Comparison of ENCODE assay signal across 21 cellular contexts in the genomic region with DNA sequence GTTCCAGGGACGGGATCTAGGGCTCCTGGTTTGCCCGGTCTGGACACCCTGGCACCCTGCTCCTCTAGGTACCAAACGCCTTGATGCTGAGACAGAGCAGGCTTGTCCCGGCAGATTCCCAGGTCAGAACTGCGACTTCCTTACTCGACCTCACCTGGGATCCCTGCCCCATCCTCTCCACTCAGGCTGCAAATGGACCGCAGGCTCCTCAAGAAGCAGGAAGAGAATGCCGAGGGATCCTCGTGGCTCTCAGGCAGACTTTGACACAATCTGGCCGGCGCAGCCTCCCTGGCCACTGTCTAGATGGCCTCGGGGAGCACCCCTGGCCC. TPM values are rescaled to one million over a fixed set of nuclear protein-coding genes. Genes with fewer than 3 reads are reported as not detected.
DNase-seq lines count a peak whose midpoint lies in the region; FAIRE-seq and TF ChIP-seq lines count a peak whose summit lies in the region.
"Had no signal": no experiment of that assay in that cellular context is flagged by ENCODE, and none has a peak within 500 bp of the region (broad histone marks: within the 10 kb centered on the region; RNA-seq: fewer than 3 reads in every experiment).

No MANE protein-coding gene starts in this region.

- no peak overlapping the region for H3K27ac Mint-ChIP-seq in astrocyte (ENCODE audit: unreplicated experiment)
- H3K27ac Mint-ChIP-seq: dendritic cell treated with granulocyte-macrophage colony-stimulating factor and Interleukin-4, amounts not matched to agents 40 ng/mL and 50 ng/mL, for 4 days; progenitor cell of endocrine pancreas had no signal

- no peak overlapping the region for H3K4me3 ChIP-seq in astrocyte (ENCODE audit: insufficient read depth, low read depth, low read length)
- H3K4me3 ChIP-seq in neuronal stem cell (ENCODE audit: low read length in 2 of 2), result no peak overlapping the region

- peaks cover 7% of the 10 kb centered on the region for H3K4me1 Mint-ChIP-seq in astrocyte (ENCODE audit: low read depth, unreplicated experiment)

- H3K27me3 Mint-ChIP-seq in astrocyte (ENCODE audit: low read depth, unreplicated experiment), result peaks cover 64% of the 10 kb centered on the region

- H3K27me3 ChIP-seq in astrocyte (ENCODE audit: insufficient read depth, low read length), result peaks cover 41% of the 10 kb centered on the region
- peaks cover 18 to 66% (median 48%) of the 10 kb centered on the region in 3 experiments for H3K27me3 ChIP-seq in neuronal stem cell (ENCODE audit: control insufficient read depth in 3 of 3, insufficient read depth in 3 of 3, low read depth in 1 of 3, low read length in 3 of 3)

- no peaks in the 10 kb centered on the region for H3K36me3 ChIP-seq in astrocyte (ENCODE audit: insufficient read depth, low read length)
- H3K36me3 ChIP-seq in neuronal stem cell (replicated peaks in 1 of 2; ENCODE audit: control insufficient read depth in 2 of 2, insufficient read depth in 2 of 2, low read length in 2 of 2), result no peaks in the 10 kb centered on the region
- H3K36me3 ChIP-seq: transverse colon had no signal

- H4K91ac ChIP-seq in neuronal stem cell (ENCODE audit: low read depth, low read length, poor library complexity), result no peak overlapping the region

- H2AFZ ChIP-seq in astrocyte (ENCODE audit: low read depth, low read length) (no peak overlapping the region), neuronal stem cell (ENCODE audit: low read length) (peak overlapping the region; percentile 42)

- peak overlapping the region; percentile 63 for H3K18ac ChIP-seq in neuronal stem cell (ENCODE audit: low read length)

- peak overlapping the region; percentile 20 for H2AK5ac ChIP-seq in neuronal stem cell (ENCODE audit: low read depth, low read length)

- H3K27ac ChIP-seq in astrocyte (ENCODE audit: low read depth, low read length) (no peak overlapping the region), neuronal stem cell (replicated peaks; ENCODE audit: low read length) (no peak overlapping the region)
- H3K27ac ChIP-seq: transverse colon had no signal

- FAIRE-seq in astrocyte (lab: Jason Lieb, UNC), result no peak
- FAIRE-seq: H54 had no signal

- no peak overlapping the region for H4K8ac ChIP-seq in neuronal stem cell (ENCODE audit: low read depth, low read length)

- no peaks in the 10 kb centered on the region for H3K79me1 ChIP-seq in neuronal stem cell (ENCODE audit: low read depth, low read length)

- H3K4ac ChIP-seq in neuronal stem cell (ENCODE audit: low read length), result no peak overlapping the region

- H3K4me3 Mint-ChIP-seq in astrocyte (ENCODE audit: unreplicated experiment), result no peak overlapping the region

- H2BK12ac ChIP-seq in neuronal stem cell (ENCODE audit: low read length), result no peak overlapping the region

- peak; percentile 25 for DNase-seq in GM10266 (ENCODE audit: extremely low spot score)
- DNase-seq in astrocyte (ENCODE audit: low read depth), result no peak
- DNase-seq in iPS-NIHi11 (ENCODE audit: low spot score), result peak; percentile 26
- no peak for DNase-seq in neuronal stem cell (ENCODE audit: low spot score)
- no peak for DNase-seq in NCI-H1694 (lab: John Stamatoyannopoulos, UW)
- no peak for DNase-seq in activated CD4-positive, CD25-positive, alpha-beta regulatory T cell treated with anti-CD3 and anti-CD28 coated beads, Interleukin-2, amount 50 U/mL, for 72 hours
- DNase-seq in activated CD4-positive, alpha-beta T cell treated with anti-CD3 and anti-CD28 coated beads, Interleukin-2, amount 50 U/mL, for 1 hour, result no peak
- DNase-seq in T-helper 9 cell, result no peak
- DNase-seq: activated CD4-positive, alpha-beta T cell treated with anti-CD3 and anti-CD28 coated beads for 1 hour; activated CD8-positive, alpha-beta memory T cell treated with anti-CD3 and anti-CD28 coated beads, Interleukin-2, amount 50 U/mL, for 4 hours; activated naive CD4-positive, alpha-beta T cell treated with Interleukin-2 at 50 U/mL for 16 hours; C1 segment of cervical spinal cord; DND-41; erythroblast; NCI-H446; SIG-M5; stimulated activated CD4-positive, alpha-beta T cell treated with anti-CD3 and anti-CD28 coated beads, Interleukin-12 subunit alpha, Interleukin-12 subunit beta, amount 100 ng/mL, for 4 hours had no signal

- peaks cover 4% of the 10 kb centered on the region for H3K36me3 Mint-ChIP-seq in astrocyte (ENCODE audit: low read depth, unreplicated experiment)

- no peaks in the 10 kb centered on the region for H3K79me2 ChIP-seq in astrocyte (ENCODE audit: insufficient read depth, low read length)

- H3K4me1 ChIP-seq in astrocyte (ENCODE audit: insufficient read depth, low read length), result no peaks in the 10 kb centered on the region
- peaks cover 0 to 17% of the 10 kb centered on the region in 2 donors for H3K4me1 ChIP-seq in neuronal stem cell (ENCODE audit: control insufficient read depth in 2 of 2, insufficient read depth in 1 of 2, low read depth in 1 of 2, low read length in 2 of 2)

- no peaks in the 10 kb centered on the region for H4K20me1 ChIP-seq in astrocyte (ENCODE audit: insufficient read depth, low read length)

- no peak overlapping the region for H2BK15ac ChIP-seq in neuronal stem cell (ENCODE audit: low read length)

- H2BK5ac ChIP-seq in neuronal stem cell (ENCODE audit: low read length), result no peak overlapping the region

- TF ChIP-seq CTCF in GM10266 (IDR thresholded peaks at IDR 0.05; ENCODE audit: control insufficient read depth, insufficient read depth, low read depth, missing control alignments), result no peak
- no peak for TF ChIP-seq CTCF in astrocyte (IDR thresholded peaks at IDR 0.05; ENCODE audit: insufficient read depth, low read depth, low read length)

- peak overlapping the region; percentile 100 for H3K23ac ChIP-seq in neuronal stem cell (ENCODE audit: low read depth, low read length, poor library complexity)

- no CpG with 5 or more reads among the region's 12 CpGs for WGBS in neuronal stem cell (ENCODE audit: extremely low coverage in 2 of 2, insufficient read length in 2 of 2, insufficient replicate concordance in 1 of 2), 2 donors

- H3K9ac ChIP-seq in astrocyte (ENCODE audit: low read length), result no peak overlapping the region
- H3K9ac ChIP-seq in neuronal stem cell (ENCODE audit: low read depth, low read length, poor library complexity), result no peak overlapping the region

- H2BK120ac ChIP-seq in neuronal stem cell (ENCODE audit: low read depth, low read length), result no peak overlapping the region

- peak overlapping the region; percentile 76 for H3K4me2 ChIP-seq in astrocyte (ENCODE audit: low read length)
- peak overlapping the region; percentile 76 for H3K4me2 ChIP-seq in neuronal stem cell (ENCODE audit: insufficient read depth, low read length, poor library complexity, severe bottlenecking)

- no peaks in the 10 kb centered on the region for H3K9me3 Mint-ChIP-seq in astrocyte (ENCODE audit: unreplicated experiment)
- H3K9me3 Mint-ChIP-seq: dendritic cell treated with granulocyte-macrophage colony-stimulating factor and Interleukin-4, amounts not matched to agents 40 ng/mL and 50 ng/mL, for 4 days had no signal

- H3K9me3 ChIP-seq in astrocyte (ENCODE audit: insufficient read depth, low read depth, low read length) (no peaks in the 10 kb centered on the region), neuronal stem cell (replicated peaks in 1 of 2; ENCODE audit: control insufficient read depth in 2 of 2, insufficient read depth in 1 of 2, low read depth in 1 of 2, low read length in 2 of 2) (peaks cover 0 to 4% of the 10 kb centered on the region in 2 donors)
- H3K9me3 ChIP-seq: transverse colon had no signal

- H3K14ac ChIP-seq in neuronal stem cell (ENCODE audit: low read length), result no peak overlapping the region

RNA-seq across cellular contexts. Expression of a gene that starts 0.4 kb away (rescaled TPM):
- total RNA-seq in astrocyte, result 0.43 TPM in 1 of 2 replicates, not detected in the other
- not detected for polyA plus RNA-seq in neuronal stem cell (2013, experiment 1 of 2)
- not detected for polyA plus RNA-seq in neuronal stem cell (2013, experiment 2 of 2)
- total RNA-seq: progenitor cell of endocrine pancreas, transverse colon had no signal

RNA-seq across cellular contexts. Expression of a gene that starts 36.7 kb away (rescaled TPM):
- total RNA-seq in astrocyte, result 1.8 and 2.0 TPM in 2 replicates
- 8.1 TPM for polyA plus RNA-seq in neuronal stem cell (2013, experiment 1 of 2)
- polyA plus RNA-seq in neuronal stem cell (2013, experiment 2 of 2), result 8.1 TPM

RNA-seq across cellular contexts. Expression of a gene that starts 37.9 kb away (rescaled TPM):
- 73.2 and 74.0 TPM in 2 replicates for total RNA-seq in astrocyte
- 120 TPM for polyA plus RNA-seq in neuronal stem cell (2013, experiment 1 of 2)
- 124 TPM for polyA plus RNA-seq in neuronal stem cell (2013, experiment 2 of 2)

RNA-seq across cellular contexts. Expression of a gene that starts 59.4 kb away (rescaled TPM):
- 7.4 and 7.8 TPM in 2 replicates for total RNA-seq in astrocyte
- 38.9 TPM for polyA plus RNA-seq in neuronal stem cell (2013, experiment 1 of 2)
- 39.0 TPM for polyA plus RNA-seq in neuronal stem cell (2013, experiment 2 of 2)

Comparison
In these comparisons a context has a peak if more than half of its experiments do, and no peak if none do; other contexts are left out.
1. DNase-seq: peak in GM10266 (single experiment) and iPS-NIHi11 (single experiment); none in astrocyte (single experiment), neuronal stem cell (single experiment), NCI-H1694 (single experiment), activated CD4-positive, CD25-positive, alpha-beta regulatory T cell treated with anti-CD3 and anti-CD28 coated beads, Interleukin-2, amount 50 U/mL, for 72 hours (single experiment), activated CD4-positive, alpha-beta T cell treated with anti-CD3 and anti-CD28 coated beads, Interleukin-2, amount 50 U/mL, for 1 hour (single experiment) and T-helper 9 cell (single experiment).